ENCODE assay signal across 1 cellular context in the genomic region with DNA sequence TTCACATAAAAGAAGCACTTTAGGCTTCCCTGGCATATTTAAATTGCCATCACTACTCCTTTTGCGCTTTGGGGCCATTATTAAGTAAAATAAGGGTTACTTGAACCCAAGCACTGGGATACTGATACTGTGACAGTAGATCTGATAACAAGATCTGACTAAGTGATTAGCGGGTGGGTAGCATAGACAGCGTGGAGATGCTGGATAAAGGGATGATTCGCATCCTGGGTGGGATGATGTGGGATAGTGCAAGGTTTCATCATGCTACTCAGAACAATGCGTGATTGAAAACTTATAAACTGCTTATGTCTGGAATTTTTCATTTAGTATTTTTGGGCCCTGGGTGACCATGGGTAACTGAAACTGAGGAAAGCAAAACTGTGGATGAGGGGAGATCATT.
TF ChIP-seq lines count a peak whose summit lies in the region.

No MANE protein-coding gene starts in this region.

TF ChIP-seq in HepG2, 621 proteins besides CTCF, POLR2A, EP300 and RAD21 (continued from another document):
- TF ChIP-seq, protein P1, sequence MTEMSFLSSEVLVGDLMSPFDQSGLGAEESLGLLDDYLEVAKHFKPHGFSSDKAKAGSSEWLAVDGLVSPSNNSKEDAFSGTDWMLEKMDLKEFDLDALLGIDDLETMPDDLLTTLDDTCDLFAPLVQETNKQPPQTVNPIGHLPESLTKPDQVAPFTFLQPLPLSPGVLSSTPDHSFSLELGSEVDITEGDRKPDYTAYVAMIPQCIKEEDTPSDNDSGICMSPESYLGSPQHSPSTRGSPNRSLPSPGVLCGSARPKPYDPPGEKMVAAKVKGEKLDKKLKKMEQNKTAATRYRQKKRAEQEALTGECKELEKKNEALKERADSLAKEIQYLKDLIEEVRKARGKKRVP (CRISPR knock-in tag; IDR thresholded peaks at IDR 0.05) = peak in 1 of 2 experiments; percentile 81; a peak in 2 of 4 replicates
- TF ChIP-seq HDAC2 (CRISPR knock-in tag; IDR thresholded peaks at IDR 0.05) = no peak
TF ChIP-seq in HepG2: peak in this region for 2.
